ENCODE assay signal across 21 cellular contexts in genomic region chr17:16938031-16938430, GRCh38. TPM values are rescaled to one million over a fixed set of nuclear protein-coding genes. Genes with fewer than 3 reads are reported as not detected.
"Had no signal": no experiment of that assay in that cellular context is flagged by ENCODE, and none has a peak within 500 bp of the region (broad histone marks: within the 10 kb centered on the region; RNA-seq: fewer than 3 reads in every experiment).

No MANE protein-coding gene starts in this region.

- H3K36me3 ChIP-seq: heart left ventricle, neutrophil, upper lobe of right lung had no signal

- H3K27ac Mint-ChIP-seq: activated naive CD4-positive, alpha-beta T cell treated with anti-CD3 and anti-CD28 coated beads, Interleukin-2, amount 50 U/mL, for 72 hours; activated T-helper 1 cell treated with anti-CD3 and anti-CD28 coated beads, Interleukin-12 subunit alpha, Interleukin-12 subunit beta, Interleukin-2, Interleukin-4 antibody, amounts not matched to agents 30 ng/mL and 10 ng/mL and 1 ng/mL, durations not matched to agents 14 hours and 24 hours and 36 hours; mesothelial cell of epicardium; natural killer cell treated with Interleukin-12 subunit alpha and Interleukin-12 subunit beta and Interleukin-15 and Interleukin-18, amount 100 ng/mL, for 72 hours; stimulated activated naive CD8-positive, alpha-beta T cell treated with anti-CD3 and anti-CD28 coated beads, Interleukin-15, amount 100 ng/mL, for 72 hours had no signal

- H3K4me2 ChIP-seq: SK-N-SH had no signal

- H3K4me1 Mint-ChIP-seq: mesothelial cell of epicardium; stimulated activated naive CD8-positive, alpha-beta T cell treated with anti-CD3 and anti-CD28 coated beads, Interleukin-15, amount 100 ng/mL, for 72 hours had no signal

- H3K4me3 ChIP-seq: heart left ventricle, upper lobe of right lung had no signal

- H3K9me3 ChIP-seq: heart left ventricle, neutrophil, SK-N-SH, upper lobe of right lung had no signal

- ATAC-seq: activated CD4-positive, CD25-positive, alpha-beta regulatory T cell treated with anti-CD3 and anti-CD28 coated beads, Interleukin-2, amount 50 U/mL, for 24 hours; activated naive CD4-positive, alpha-beta T cell treated with anti-CD3 and anti-CD28 coated beads, Interleukin-2, amount 50 U/mL, for 72 hours; heart left ventricle; natural killer cell treated with Interleukin-12 subunit alpha and Interleukin-12 subunit beta and Interleukin-15 and Interleukin-18, amount 100 ng/mL, for 72 hours; stimulated activated naive CD8-positive, alpha-beta T cell treated with anti-CD3 and anti-CD28 coated beads, Interleukin-15, amount 100 ng/mL, for 72 hours; upper lobe of right lung had no signal

- H3K9me3 Mint-ChIP-seq: activated naive CD4-positive, alpha-beta T cell treated with anti-CD3 and anti-CD28 coated beads, Interleukin-2, amount 50 U/mL, for 72 hours; activated T-helper 1 cell treated with anti-CD3 and anti-CD28 coated beads, Interleukin-12 subunit alpha, Interleukin-12 subunit beta, Interleukin-2, Interleukin-4 antibody, amounts not matched to agents 30 ng/mL and 10 ng/mL and 1 ng/mL, durations not matched to agents 14 hours and 24 hours and 36 hours; mesothelial cell of epicardium; natural killer cell treated with Interleukin-12 subunit alpha and Interleukin-12 subunit beta and Interleukin-15 and Interleukin-18, amount 100 ng/mL, for 72 hours; stimulated activated naive CD8-positive, alpha-beta T cell treated with anti-CD3 and anti-CD28 coated beads, Interleukin-15, amount 100 ng/mL, for 72 hours had no signal

- H3K27ac ChIP-seq: heart left ventricle, neutrophil, upper lobe of right lung had no signal

- H3K27me3 ChIP-seq: heart left ventricle, upper lobe of right lung had no signal

- H3K4me1 ChIP-seq: heart left ventricle, upper lobe of right lung had no signal

- H3K4me3 Mint-ChIP-seq: activated T-helper 1 cell treated with anti-CD3 and anti-CD28 coated beads, Interleukin-12 subunit alpha, Interleukin-12 subunit beta, Interleukin-2, Interleukin-4 antibody, amounts not matched to agents 30 ng/mL and 10 ng/mL and 1 ng/mL, durations not matched to agents 14 hours and 24 hours and 36 hours; mesothelial cell of epicardium; natural killer cell treated with Interleukin-12 subunit alpha and Interleukin-12 subunit beta and Interleukin-15 and Interleukin-18, amount 100 ng/mL, for 72 hours; stimulated activated naive CD8-positive, alpha-beta T cell treated with anti-CD3 and anti-CD28 coated beads, Interleukin-15, amount 100 ng/mL, for 72 hours had no signal

- H3K9ac ChIP-seq: SK-N-SH had no signal

- DNase-seq: activated CD4-positive, alpha-beta T cell treated with anti-CD3 and anti-CD28 coated beads, Interleukin-2, amount 50 U/mL, for 1 hour; activated gamma-delta T cell treated with Interleukin-2 at 50 U/mL for 16 hours; caudate nucleus; heart left ventricle; SK-N-SH; T1000; upper lobe of right lung had no signal

- H3K36me3 Mint-ChIP-seq: activated naive CD4-positive, alpha-beta T cell treated with anti-CD3 and anti-CD28 coated beads, Interleukin-2, amount 50 U/mL, for 72 hours; mesothelial cell of epicardium; natural killer cell treated with Interleukin-12 subunit alpha and Interleukin-12 subunit beta and Interleukin-15 and Interleukin-18, amount 100 ng/mL, for 72 hours had no signal

RNA-seq across cellular contexts. Expression of gene TNFRSF13B, which starts 33.9 kb away (rescaled TPM):
- total RNA-seq: activated CD8-positive, alpha-beta memory T cell treated with anti-CD3 and anti-CD28 coated beads for 36 hours; activated naive CD4-positive, alpha-beta T cell treated with anti-CD3 and anti-CD28 coated beads, Interleukin-2, amount 50 U/mL, for 72 hours; activated T-helper 1 cell treated with anti-CD3 and anti-CD28 coated beads, Interleukin-12 subunit alpha, Interleukin-12 subunit beta, Interleukin-2, Interleukin-4 antibody, amounts not matched to agents 30 ng/mL and 10 ng/mL and 1 ng/mL, durations not matched to agents 14 hours and 24 hours and 36 hours; frontal cortex; heart left ventricle; lower leg skin; mesothelial cell of epicardium; posterior vena cava; skeletal muscle tissue; T-helper 1 cell treated with Interleukin-12 subunit alpha and Interleukin-12 subunit beta and Interleukin-4 antibody, amounts not matched to agents 30 ng/mL and 1 ng/mL, for 36 hours; temporal lobe; upper lobe of right lung had no signal
- polyA plus RNA-seq: heart left ventricle, SK-N-SH had no signal
